In the genomic region with DNA sequence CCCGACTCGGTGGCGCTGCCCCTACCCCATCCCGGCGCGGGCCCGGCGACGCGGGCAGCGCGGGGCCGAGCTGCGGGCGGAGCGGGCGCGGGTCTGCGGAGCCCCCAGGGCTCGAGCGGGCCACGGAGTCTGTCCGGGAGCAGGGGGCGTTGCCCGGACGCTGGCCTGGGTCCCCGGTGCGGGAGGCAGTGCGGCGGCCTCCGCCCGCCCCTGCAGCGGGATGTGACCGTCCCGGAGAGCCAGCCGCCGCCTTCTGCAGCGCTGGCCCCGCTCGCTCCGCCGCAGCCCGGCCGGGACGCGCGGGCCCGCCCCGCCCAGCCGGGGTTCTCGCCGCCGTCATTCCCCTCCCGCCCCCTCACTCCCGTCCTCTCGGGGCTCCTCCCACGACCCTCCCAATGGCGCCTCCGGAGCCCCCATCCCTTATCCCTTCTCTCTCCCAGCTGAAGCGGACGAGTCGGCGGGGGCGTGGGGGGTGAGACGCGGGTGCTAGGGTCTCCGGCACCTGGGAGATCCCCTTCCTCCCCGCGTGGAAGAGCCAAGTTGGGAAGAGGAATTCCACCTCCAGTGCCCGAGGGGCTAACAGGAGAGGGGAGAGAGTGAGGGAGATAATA, we compare ENCODE assay signal across 8 cellular contexts. TPM values are rescaled to one million over a fixed set of nuclear protein-coding genes. Genes with fewer than 3 reads are reported as not detected.
DNase-seq lines count a peak whose midpoint lies in the region; ATAC-seq and TF ChIP-seq lines count a peak whose summit lies in the region.

A gene with protein sequence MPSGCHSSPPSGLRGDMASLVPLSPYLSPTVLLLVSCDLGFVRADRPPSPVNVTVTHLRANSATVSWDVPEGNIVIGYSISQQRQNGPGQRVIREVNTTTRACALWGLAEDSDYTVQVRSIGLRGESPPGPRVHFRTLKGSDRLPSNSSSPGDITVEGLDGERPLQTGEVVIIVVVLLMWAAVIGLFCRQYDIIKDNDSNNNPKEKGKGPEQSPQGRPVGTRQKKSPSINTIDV (minus strand): TSS at position 257 of the 611 bp plus-strand sequence. CDS start 521 bp downstream, outside the sequence.

- TF ChIP-seq CTCF in AG04450 (IDR thresholded peaks at IDR 0.05; ENCODE audit: low read depth, low read length) (no peak), ascending aorta (IDR thresholded peaks at IDR 0.05) (no peak), psoas muscle (IDR thresholded peaks at IDR 0.05) (no peak)

- H3K4me3 ChIP-seq in AG04450 (ENCODE audit: low read depth, low read length) (peak within 1 kb of the TSS; percentile 73), HUES48 (ENCODE audit: low read depth, low read length) (peak within 1 kb of the TSS; percentile 75), ascending aorta (peak within 1 kb of the TSS; percentile 80 to 96), psoas muscle (peak within 1 kb of the TSS; percentile 70)

- WGBS in psoas muscle, 3 donors: 0 to 1% (median 0%) methylated on average over 25 to 70 of the region's 70 CpGs

- H3K9ac ChIP-seq in HUES48 (ENCODE audit: low read depth, low read length): peak within 1 kb of the TSS; percentile 10; the same call in 1 of the 2 replicates

- ATAC-seq in left ventricle myocardium superior (peak; percentile 68), psoas muscle (peak; percentile 18 to 52 (median 42)), GM18505 (IDR thresholded peaks at IDR 0.05; ENCODE audit: unreplicated experiment) (no peak)

- H3K27me3 ChIP-seq in AG04450 (ENCODE audit: control insufficient read depth, insufficient read depth, low read length): peaks cover 4% of the 10 kb centered on the region
- H3K27me3 ChIP-seq in HUES48 (ENCODE audit: control insufficient read depth, insufficient read depth, low read length): peaks cover 26% of the 10 kb centered on the region
- no peaks in the 10 kb centered on the region for H3K27me3 ChIP-seq in ascending aorta
- peaks cover 0 to 37% (median 7%) of the 10 kb centered on the region in 3 donors for H3K27me3 ChIP-seq in psoas muscle (ENCODE audit: insufficient read depth in 3 of 3, low read length in 2 of 3)

- POLR2A ChIA-PET in AG04450 (lab: Yijun Ruan, JAX): no interaction called here

- TF ChIP-seq POLR2A in GM18505 (IDR thresholded peaks at IDR 0.05; ENCODE audit: borderline replicate concordance, extremely low read depth, insufficient read depth, insufficient read length): no peak

- CTCF ChIA-PET in AG04450 (lab: Charles Lee): no interaction called here

- H3K4me1 ChIP-seq in HUES48 (ENCODE audit: control insufficient read depth, insufficient read depth, low read length) (peaks cover 2% of the 10 kb centered on the region), ascending aorta (peaks cover 0 to 9% of the 10 kb centered on the region in 2 donors), psoas muscle (peaks cover 7% of the 10 kb centered on the region)

- intact Hi-C loops in ascending aorta (cut with DNase I): loop anchor here (10.0 kb wide), 1 partner anchor 360 kb away; a partner anchor contains a TSS
- intact Hi-C loops in left ventricle myocardium superior (cut with micrococcal nuclease): no loop called here
- intact Hi-C loops in psoas muscle (cut with DNase I): loop anchor here (5.0 to 10.0 kb wide), 2 partner anchors 130 to 132 kb away; a partner anchor contains a TSS

- DNase-seq in AG04450 (ENCODE audit: low read depth, low spot score) (no peak), ascending aorta (ENCODE audit: low spot score in 2 of 2) (no peak), left ventricle myocardium superior (peak; percentile 41), psoas muscle (peak; percentile 43 to 54), NCI-H2081 (lab: John Stamatoyannopoulos, UW) (no peak), NCI-H1436 (lab: John Stamatoyannopoulos, UW) (no peak)

- H3K36me3 ChIP-seq in HUES48 (ENCODE audit: control insufficient read depth, insufficient read depth, low read length) (no peaks in the 10 kb centered on the region), ascending aorta (no peaks in the 10 kb centered on the region), psoas muscle (ENCODE audit: insufficient read depth in 1 of 2, low read depth in 1 of 2) (no peaks in the 10 kb centered on the region)

- H3K9me3 ChIP-seq in AG04450 (ENCODE audit: control insufficient read depth, insufficient read depth, low read length) (no peaks in the 10 kb centered on the region), HUES48 (ENCODE audit: control insufficient read depth, insufficient read depth, low read length) (no peaks in the 10 kb centered on the region), ascending aorta (no peaks in the 10 kb centered on the region), psoas muscle (no peaks in the 10 kb centered on the region)

- peak within 1 kb of the TSS; percentile 11 for H3K27ac ChIP-seq in AG04450 (ENCODE audit: low read depth, low read length)
- H3K27ac ChIP-seq in HUES48 (ENCODE audit: low read depth, low read length): no peak within 1 kb of the TSS
- H3K27ac ChIP-seq in ascending aorta: peak within 1 kb of the TSS; percentile 81 to 91
- H3K27ac ChIP-seq in psoas muscle: no peak within 1 kb of the TSS

RNA-seq across cellular contexts. Expression of the gene that starts here (rescaled TPM):
- polyA plus RNA-seq in AG04450 (2011; rRNA removed) (12.3 and 12.4 TPM in 2 replicates), psoas muscle (10 to 100 TPM in 2 of 3 donors, 1 to 10 TPM in 1; 1.7 to 23.2 (median 10.9) TPM)
- 9.6 and 12.5 TPM in 2 replicates for polyA minus RNA-seq in AG04450 (2011; rRNA and poly(A)+ RNA removed)
- total RNA-seq in ascending aorta (18.1 TPM), left ventricle myocardium superior (1.8 TPM), psoas muscle (10 to 100 TPM in 1 of 4 donors, 1 to 10 TPM in 3; 1.9 to 38.1 (median 3.0) TPM)

Comparison
In these comparisons a context has a peak if more than half of its experiments do, and no peak if none do; other contexts are left out.
1. DNase-seq: peak in left ventricle myocardium superior (single experiment) and psoas muscle (2 of 2); none in AG04450 (single experiment), ascending aorta (0 of 2), NCI-H2081 (0 of 2) and NCI-H1436 (single experiment).
2. H3K27ac ChIP-seq: peak in AG04450 (single experiment) and ascending aorta (2 of 2); none in HUES48 (single experiment) and psoas muscle (single experiment).
3. Peak in every context shown above with its lines, with median percentiles within 50 percentile points of each other: H3K4me3 ChIP-seq.